8 cellular contexts compared by ENCODE assay signal in genomic region chr11:129815596-129816461, GRCh38. TPM values are rescaled to one million over a fixed set of nuclear protein-coding genes. Genes with fewer than 3 reads are reported as not detected.
DNase-seq lines count a peak whose midpoint lies in the region; ATAC-seq lines count a peak whose summit lies in the region.

TSS of gene TMEM45B (plus strand) at chr11:129815848. CDS start at chr11:129852483, 36,635 bp downstream.

- H3K4me3 Mint-ChIP-seq in immature natural killer cell = peak within 1 kb of the TSS in 4 of 5 donors; percentile 41 to 64 (median 58)

- H3K36me3 Mint-ChIP-seq in immature natural killer cell = peaks cover 0 to 8% (median 3%) of the 10 kb centered on the region in 3 donors

- peaks cover 21 to 39% (median 24%) of the 10 kb centered on the region in 3 donors for H3K27me3 Mint-ChIP-seq in immature natural killer cell (ENCODE audit: low read depth in 3 of 3)

- peak within 1 kb of the TSS in 1 of 6 donors; percentile 44 for H3K27ac Mint-ChIP-seq in immature natural killer cell

- H3K4me1 Mint-ChIP-seq in immature natural killer cell = peaks cover 19 to 33% of the 10 kb centered on the region in 2 donors

- DNase-seq in NCI-H2107 treated with DMSO at 0.1 percent for 48 hours (lab: John Stamatoyannopoulos, UW; ENCODE audit: unreplicated experiment) (peak; percentile 1), NCI-H2107 (lab: John Stamatoyannopoulos, UW) (no peak), immature natural killer cell (no peak), medulla oblongata (ENCODE audit: extremely low spot score) (no peak)
- peak; percentile 16 for DNase-seq in activated T-helper 9 cell treated with anti-CD3 and anti-CD28 coated beads, Interleukin-2, amount 50 U/mL, for 16 hours (ENCODE audit: low read depth)
- DNase-seq in stimulated activated CD4-positive, alpha-beta T cell treated with anti-CD3 and anti-CD28 coated beads, Interleukin-4, amount 100 ng/mL, for 48 hours (ENCODE audit: low read depth in 2 of 2) = peak; percentile 27 to 33

- no peak for ATAC-seq in GM21737 (IDR thresholded peaks at IDR 0.05; ENCODE audit: unreplicated experiment)
- ATAC-seq in HG02840 (IDR thresholded peaks at IDR 0.05; ENCODE audit: low FRiP score, unreplicated experiment) = no peak

- peaks cover 0 to 24% (median 3%) of the 10 kb centered on the region in 6 donors for H3K9me3 Mint-ChIP-seq in immature natural killer cell

RNA-seq across cellular contexts. Expression of gene TMEM45B, which starts in this region (rescaled TPM):
- under 1 TPM in 1 of 3 donors, not detected in 2; 0.10 TPM for polyA plus RNA-seq in immature natural killer cell

Comparison
In these comparisons a context has a peak if more than half of its experiments do, and no peak if none do; other contexts are left out.
1. DNase-seq: peak in NCI-H2107 treated with DMSO at 0.1 percent for 48 hours (single experiment), activated T-helper 9 cell treated with anti-CD3 and anti-CD28 coated beads, Interleukin-2, amount 50 U/mL, for 16 hours (single experiment) and stimulated activated CD4-positive, alpha-beta T cell treated with anti-CD3 and anti-CD28 coated beads, Interleukin-4, amount 100 ng/mL, for 48 hours (2 of 2); none in NCI-H2107 (single experiment), immature natural killer cell (0 of 3) and medulla oblongata (single experiment).